Comparison of ENCODE assay signal across 1 cellular context in genomic region chr11:73598719-73599379, GRCh38.
TF ChIP-seq lines count a peak whose summit lies in the region.

No MANE protein-coding gene starts in this region.

TF ChIP-seq in K562, 482 proteins besides CTCF, POLR2A, EP300 and RAD21 (continued from another document and continues in another):
- peak; percentile 8; the same call in 1 of the 2 replicates for TF ChIP-seq ZNF609 (CRISPR knock-in tag; IDR thresholded peaks at IDR 0.05; ENCODE audit: borderline replicate concordance)
- TF ChIP-seq ZBTB1 (CRISPR knock-in tag; IDR thresholded peaks at IDR 0.05; ENCODE audit: borderline replicate concordance, low read depth), result no peak
- no peak for TF ChIP-seq JUND (IDR thresholded peaks at IDR 0.05; ENCODE audit: borderline replicate concordance, low read depth, low read length)
- 0 out of 3 replicates have a peak, but pooled peaks have one; percentile 7 for TF ChIP-seq JUND (tag; IDR thresholded peaks at IDR 0.05; ENCODE audit: borderline replicate concordance, low read depth, low read length)
- no peak for TF ChIP-seq PATZ1 (CRISPR knock-in tag; IDR thresholded peaks at IDR 0.05; ENCODE audit: borderline replicate concordance)
- TF ChIP-seq ZBTB11 (CRISPR knock-in tag; IDR thresholded peaks at IDR 0.05), result peak in 1 of 3 experiments; percentile 65; a peak in 3 of 6 replicates
- TF ChIP-seq ZNF146 (CRISPR knock-in tag; IDR thresholded peaks at IDR 0.05; ENCODE audit: unreplicated experiment), result no peak
- no peak for TF ChIP-seq HNRNPL (IDR thresholded peaks at IDR 0.05; ENCODE audit: low read depth, low read length)
- TF ChIP-seq CAMTA2 (CRISPR knock-in tag; conservative IDR thresholded peaks at IDR 0.05), result no peak
- TF ChIP-seq, protein P1, sequence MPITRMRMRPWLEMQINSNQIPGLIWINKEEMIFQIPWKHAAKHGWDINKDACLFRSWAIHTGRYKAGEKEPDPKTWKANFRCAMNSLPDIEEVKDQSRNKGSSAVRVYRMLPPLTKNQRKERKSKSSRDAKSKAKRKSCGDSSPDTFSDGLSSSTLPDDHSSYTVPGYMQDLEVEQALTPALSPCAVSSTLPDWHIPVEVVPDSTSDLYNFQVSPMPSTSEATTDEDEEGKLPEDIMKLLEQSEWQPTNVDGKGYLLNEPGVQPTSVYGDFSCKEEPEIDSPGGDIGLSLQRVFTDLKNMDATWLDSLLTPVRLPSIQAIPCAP (CRISPR knock-in tag; IDR thresholded peaks at IDR 0.05; ENCODE audit: borderline replicate concordance), result no peak
- TF ChIP-seq RB1 (IDR thresholded peaks at IDR 0.05; ENCODE audit: low read depth), result no peak
- TF ChIP-seq BCOR (IDR thresholded peaks at IDR 0.05), result no peak
- TF ChIP-seq ZNF655 (CRISPR knock-in tag; IDR thresholded peaks at IDR 0.05), result no peak
- no peak for TF ChIP-seq PRPF4 (IDR thresholded peaks at IDR 0.05; ENCODE audit: insufficient read depth, low read depth, low read length, poor library complexity, severe bottlenecking)
- no peak for TF ChIP-seq ZNF76 (CRISPR knock-in tag; IDR thresholded peaks at IDR 0.05; ENCODE audit: borderline replicate concordance)
- TF ChIP-seq HLTF (IDR thresholded peaks at IDR 0.05), result no peak
- peak; percentile 75; the same call in 1 of the 2 replicates for TF ChIP-seq NFRKB (IDR thresholded peaks at IDR 0.05; ENCODE audit: low read depth)
- TF ChIP-seq FOXK1 (CRISPR knock-in tag; IDR thresholded peaks at IDR 0.05; ENCODE audit: borderline replicate concordance), result no peak
- TF ChIP-seq ESRRA (IDR thresholded peaks at IDR 0.05; ENCODE audit: borderline replicate concordance, low read depth), result no peak
- no peak for TF ChIP-seq SRF (CRISPR knock-in tag; IDR thresholded peaks at IDR 0.05)
- TF ChIP-seq MAX (CRISPR knock-in tag; IDR thresholded peaks at IDR 0.05), result no peak
- TF ChIP-seq HEY1 (CRISPR knock-in tag; IDR thresholded peaks at IDR 0.05; ENCODE audit: borderline replicate concordance), result no peak
- TF ChIP-seq ARID2 (IDR thresholded peaks at IDR 0.05), result no peak
- TF ChIP-seq THRAP3 (IDR thresholded peaks at IDR 0.05; ENCODE audit: borderline replicate concordance), result no peak
- TF ChIP-seq SIX5 (IDR thresholded peaks at IDR 0.05; ENCODE audit: borderline replicate concordance in 1 of 2, insufficient read depth in 1 of 2, low read depth in 1 of 2, low read length in 2 of 2), result no peak
- no peak for TF ChIP-seq HMG20A (CRISPR knock-in tag; conservative IDR thresholded peaks at IDR 0.05)
- no peak for TF ChIP-seq ZNF445 (CRISPR knock-in tag; IDR thresholded peaks at IDR 0.05; ENCODE audit: low read depth)
- no peak for TF ChIP-seq FOXP4 (CRISPR knock-in tag; IDR thresholded peaks at IDR 0.05; ENCODE audit: borderline replicate concordance)
- TF ChIP-seq POLR2H (tag; IDR thresholded peaks at IDR 0.05; ENCODE audit: low read depth), result peak; percentile 55
- TF ChIP-seq GATA2 (CRISPR knock-in tag; IDR thresholded peaks at IDR 0.05), result no peak
- TF ChIP-seq, protein P2, sequence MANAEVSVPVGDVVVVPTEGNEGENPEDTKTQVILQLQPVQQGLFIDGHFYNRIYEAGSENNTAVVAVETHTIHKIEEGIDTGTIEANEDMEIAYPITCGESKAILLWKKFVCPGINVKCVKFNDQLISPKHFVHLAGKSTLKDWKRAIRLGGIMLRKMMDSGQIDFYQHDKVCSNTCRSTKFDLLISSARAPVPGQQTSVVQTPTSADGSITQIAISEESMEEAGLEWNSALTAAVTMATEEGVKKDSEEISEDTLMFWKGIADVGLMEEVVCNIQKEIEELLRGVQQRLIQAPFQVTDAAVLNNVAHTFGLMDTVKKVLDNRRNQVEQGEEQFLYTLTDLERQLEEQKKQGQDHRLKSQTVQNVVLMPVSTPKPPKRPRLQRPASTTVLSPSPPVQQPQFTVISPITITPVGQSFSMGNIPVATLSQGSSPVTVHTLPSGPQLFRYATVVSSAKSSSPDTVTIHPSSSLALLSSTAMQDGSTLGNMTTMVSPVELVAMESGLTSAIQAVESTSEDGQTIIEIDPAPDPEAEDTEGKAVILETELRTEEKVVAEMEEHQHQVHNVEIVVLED (CRISPR knock-in tag; IDR thresholded peaks at IDR 0.05), result no peak
- TF ChIP-seq HNRNPUL1 (IDR thresholded peaks at IDR 0.05; ENCODE audit: low read length), result no peak
- no peak for TF ChIP-seq KLF1 (tag; IDR thresholded peaks at IDR 0.05)
- peak; percentile 4 for TF ChIP-seq PHF20 (IDR thresholded peaks at IDR 0.05; ENCODE audit: partially characterized antibody)
- peak; percentile 47 for TF ChIP-seq TAF9B (IDR thresholded peaks at IDR 0.05; ENCODE audit: partially characterized antibody)
- TF ChIP-seq HBP1 (CRISPR knock-in tag; IDR thresholded peaks at IDR 0.05), result no peak
- no peak for TF ChIP-seq NCOA4 (IDR thresholded peaks at IDR 0.05; ENCODE audit: partially characterized antibody)
- TF ChIP-seq PCBP2 (IDR thresholded peaks at IDR 0.05; ENCODE audit: low read depth, low read length, poor library complexity, severe bottlenecking), result no peak
- TF ChIP-seq CTBP1 (IDR thresholded peaks at IDR 0.05; ENCODE audit: borderline replicate concordance), result peak; percentile 29; the same call in 1 of the 2 replicates
- TF ChIP-seq DPF2 (IDR thresholded peaks at IDR 0.05), result 0 out of 2 replicates have a peak, but pooled peaks have one; percentile 12
- TF ChIP-seq CHD2 (IDR thresholded peaks at IDR 0.05; ENCODE audit: low read depth, low read length), result no peak
- no peak for TF ChIP-seq TAL1 (IDR thresholded peaks at IDR 0.05)
- no peak for TF ChIP-seq TEAD2 (tag; IDR thresholded peaks at IDR 0.05)
- no peak for TF ChIP-seq ZNF717 (CRISPR knock-in tag; IDR thresholded peaks at IDR 0.05)
